ENCODE assay signal across 19 cellular contexts in the genomic region with DNA sequence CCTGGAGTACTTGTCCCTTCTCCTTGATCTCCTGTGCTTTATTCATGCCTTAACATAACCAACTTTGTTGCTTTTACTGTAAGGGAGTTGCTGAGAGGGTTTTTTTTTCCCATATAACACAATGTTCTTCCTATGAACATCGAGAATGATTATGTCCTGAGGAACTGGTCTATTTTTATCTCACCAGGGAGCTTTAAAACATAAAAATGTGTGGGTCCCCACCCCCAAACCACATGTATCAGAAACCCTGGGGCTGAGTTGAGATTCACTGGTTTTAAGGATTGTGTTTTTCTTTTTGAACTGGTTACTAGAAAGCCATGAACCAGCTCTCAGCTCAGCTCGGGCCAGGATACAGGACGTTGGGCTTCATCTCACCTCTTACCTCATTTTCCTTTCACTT.
A peak's percentile ranks its signal among the peaks of the same experiment; 100 is the strongest.
DNase-seq lines count a peak whose midpoint lies in the region; ATAC-seq, FAIRE-seq and TF ChIP-seq lines count a peak whose summit lies in the region.
"Had no signal": no experiment of that assay in that cellular context is flagged by ENCODE, and none has a peak within 500 bp of the region (broad histone marks: within the 10 kb centered on the region; RNA-seq: fewer than 3 reads in every experiment).

No MANE protein-coding gene starts in this region.

- H3K27me3 ChIP-seq in astrocyte (ENCODE audit: insufficient read depth, low read length) (no peaks in the 10 kb centered on the region), esophagus (ENCODE audit: control insufficient read depth in 1 of 2, insufficient read depth in 2 of 2, low read length in 2 of 2) (no peaks in the 10 kb centered on the region), ascending aorta (no peaks in the 10 kb centered on the region)

- no peak for FAIRE-seq in astrocyte (lab: Jason Lieb, UNC)
- FAIRE-seq: G401.6, GM12891 had no signal

- TF ChIP-seq CTCF in astrocyte (IDR thresholded peaks at IDR 0.05; ENCODE audit: insufficient read depth, low read depth, low read length) (no peak), ascending aorta (IDR thresholded peaks at IDR 0.05) (no peak)

- H3K4me1 Mint-ChIP-seq in astrocyte (ENCODE audit: low read depth, unreplicated experiment): peaks cover 5% of the 10 kb centered on the region
- H3K4me1 Mint-ChIP-seq: IgD-negative memory B cell had no signal

- H3K9me3 ChIP-seq in astrocyte (ENCODE audit: insufficient read depth, low read depth, low read length) (no peaks in the 10 kb centered on the region), esophagus (ENCODE audit: control insufficient read depth in 2 of 2, insufficient read depth in 1 of 2, low read depth in 1 of 2, low read length in 1 of 2) (no peaks in the 10 kb centered on the region), ascending aorta (no peaks in the 10 kb centered on the region)
- H3K9me3 ChIP-seq: HAP-1 had no signal

- DNase-seq in EL (peak; percentile 6), astrocyte (ENCODE audit: low read depth) (no peak), middle frontal gyrus (ENCODE audit: extremely low spot score, low spot score) (peak; percentile 21), dedifferentiated amniotic fluid mesenchymal stem cell (ENCODE audit: extremely low spot score) (no peak), NCI-H226 (no peak), ascending aorta (ENCODE audit: low spot score in 2 of 2) (no peak)
- DNase-seq: AML-193; Calu3; CD4-positive, alpha-beta T cell; NCI-H1048; NCI-H2107; NCI-H69; NK-92 treated with Interleukin-12 subunit alpha and Interleukin-12 subunit beta, amount 100 ng/mL, for 24 hours had no signal

- H3K27ac Mint-ChIP-seq in astrocyte (ENCODE audit: unreplicated experiment): peak overlapping the region; percentile 37
- H3K27ac Mint-ChIP-seq: CD4-positive, alpha-beta T cell; IgD-negative memory B cell had no signal

- WGBS in esophagus, 2 donors: 59 to 68% methylated on average over 3 of the region's 3 CpGs

- H3K4me1 ChIP-seq in astrocyte (ENCODE audit: insufficient read depth, low read length) (no peaks in the 10 kb centered on the region), esophagus (ENCODE audit: control insufficient read depth in 2 of 2, insufficient read depth in 2 of 2, low read length in 1 of 2) (peaks cover 8 to 15% of the 10 kb centered on the region in 2 donors), ascending aorta (no peaks in the 10 kb centered on the region)
- H3K4me1 ChIP-seq: HAP-1 had no signal

- H3K79me2 ChIP-seq in astrocyte (ENCODE audit: insufficient read depth, low read length): no peaks in the 10 kb centered on the region

- H3K9ac ChIP-seq in astrocyte (ENCODE audit: low read length): no peak overlapping the region

- no peak overlapping the region for H3K27ac ChIP-seq in astrocyte (ENCODE audit: low read depth, low read length)
- peak overlapping the region; percentile 45 to 63 for H3K27ac ChIP-seq in esophagus (ENCODE audit: low read depth in 2 of 2, low read length in 1 of 2)
- H3K27ac ChIP-seq in ascending aorta: no peak overlapping the region

- no peaks in the 10 kb centered on the region for H4K20me1 ChIP-seq in astrocyte (ENCODE audit: insufficient read depth, low read length)

- peak overlapping the region; percentile 1 for H3K4me2 ChIP-seq in astrocyte (ENCODE audit: low read length)

- no peak overlapping the region for H2AFZ ChIP-seq in astrocyte (ENCODE audit: low read depth, low read length)

- H3K36me3 Mint-ChIP-seq in astrocyte (ENCODE audit: low read depth, unreplicated experiment): no peaks in the 10 kb centered on the region
- H3K36me3 Mint-ChIP-seq: IgD-negative memory B cell had no signal

- peaks cover 7% of the 10 kb centered on the region for H3K9me3 Mint-ChIP-seq in astrocyte (ENCODE audit: unreplicated experiment)
- H3K9me3 Mint-ChIP-seq: CD4-positive, alpha-beta T cell had no signal

- H3K36me3 ChIP-seq in astrocyte (ENCODE audit: insufficient read depth, low read length) (no peaks in the 10 kb centered on the region), esophagus (ENCODE audit: control insufficient read depth in 2 of 2, insufficient read depth in 2 of 2, low read length in 1 of 2) (no peaks in the 10 kb centered on the region), ascending aorta (no peaks in the 10 kb centered on the region)
- H3K36me3 ChIP-seq: HAP-1 had no signal

- intact Hi-C loops in ascending aorta (cut with DNase I): no loop called here

- H3K4me3 ChIP-seq in astrocyte (ENCODE audit: insufficient read depth, low read depth, low read length): no peak overlapping the region
- no peak overlapping the region for H3K4me3 ChIP-seq in esophagus (ENCODE audit: low read depth in 1 of 2, low read length in 2 of 2)
- H3K4me3 ChIP-seq in ascending aorta: peak overlapping the region in 1 of 2 donors; percentile 5
- H3K4me3 ChIP-seq: HAP-1 had no signal

- peaks cover 7% of the 10 kb centered on the region for H3K27me3 Mint-ChIP-seq in astrocyte (ENCODE audit: low read depth, unreplicated experiment)
- H3K27me3 Mint-ChIP-seq: IgD-negative memory B cell had no signal

- ATAC-seq in HG02571 (IDR thresholded peaks at IDR 0.05; ENCODE audit: unreplicated experiment): no peak

- no peak overlapping the region for H3K4me3 Mint-ChIP-seq in astrocyte (ENCODE audit: unreplicated experiment)
- H3K4me3 Mint-ChIP-seq: CD4-positive, alpha-beta T cell; IgD-negative memory B cell had no signal

Comparison
In these comparisons a context has a peak if more than half of its experiments do, and no peak if none do; other contexts are left out.
1. DNase-seq: peak in EL (single experiment) and middle frontal gyrus (single experiment); none in astrocyte (single experiment), dedifferentiated amniotic fluid mesenchymal stem cell (single experiment), NCI-H226 (single experiment) and ascending aorta (0 of 2).
2. H3K27ac ChIP-seq: peak in esophagus (2 of 2); none in astrocyte (single experiment) and ascending aorta (0 of 2).